33 cellular contexts compared by ENCODE assay signal in the genomic region with DNA sequence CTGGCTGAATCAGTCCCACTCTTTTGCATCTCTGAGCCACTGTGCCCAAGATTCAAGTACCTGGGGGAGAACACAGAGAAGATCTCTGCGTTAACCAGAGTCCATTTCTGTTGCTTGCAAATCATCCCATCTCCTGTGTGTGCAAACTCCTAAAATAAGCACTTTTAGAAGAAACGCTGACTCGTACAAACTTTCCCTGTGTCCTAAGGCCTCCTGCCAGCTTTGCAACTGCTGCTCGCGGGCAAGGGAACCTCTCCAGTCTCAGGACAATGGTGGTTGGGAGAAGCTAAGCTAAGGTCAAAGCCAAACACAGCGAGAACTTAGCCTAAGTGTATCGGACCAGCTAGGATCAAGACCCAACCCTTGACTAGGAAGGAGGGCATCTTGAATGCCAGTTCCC. TPM values are rescaled to one million over a fixed set of nuclear protein-coding genes. Genes with fewer than 3 reads are reported as not detected.
"Had no signal": no experiment of that assay in that cellular context is flagged by ENCODE, and none has a peak within 500 bp of the region (broad histone marks: within the 10 kb centered on the region; RNA-seq: fewer than 3 reads in every experiment).

No MANE protein-coding gene starts in this region.

- H3K9me3 Mint-ChIP-seq: activated naive CD4-positive, alpha-beta T cell treated with anti-CD3 and anti-CD28 coated beads for 36 hours; activated T-helper 1 cell treated with anti-CD3 and anti-CD28 coated beads, Interleukin-12 subunit alpha, Interleukin-12 subunit beta, Interleukin-2, Interleukin-4 antibody, amounts not matched to agents 30 ng/mL and 10 ng/mL and 1 ng/mL, durations not matched to agents 14 hours and 24 hours and 36 hours; brain; effector memory CD8-positive, alpha-beta T cell; natural killer cell treated with Interleukin-12 subunit alpha and Interleukin-12 subunit beta and Interleukin-15 and Interleukin-18, amount 100 ng/mL, for 72 hours; stimulated activated naive CD8-positive, alpha-beta T cell treated with anti-CD3 and anti-CD28 coated beads, Interleukin-15, amount 100 ng/mL, for 72 hours had no signal

- H3K27ac ChIP-seq: ascending aorta, cardiac muscle cell, left ventricle myocardium inferior, prostate gland, sigmoid colon, upper lobe of left lung had no signal

- DNase-seq: activated CD4-positive, alpha-beta T cell treated with anti-CD3 and anti-CD28 coated beads for 4 hours; activated CD4-positive, alpha-beta T cell treated with anti-CD3 and anti-CD28 coated beads, Interleukin-2, amount 50 U/mL, for 48 hours; activated CD4-positive, CD25-positive, alpha-beta regulatory T cell; activated effector memory CD4-positive, alpha-beta T cell treated with anti-CD3 and anti-CD28 coated beads, Interleukin-2, amount 50 U/mL, for 16 hours; activated naive CD4-positive, alpha-beta T cell treated with anti-CD3 and anti-CD28 coated beads for 36 hours; activated naive CD8-positive, alpha-beta T cell treated with anti-CD3 and anti-CD28 coated beads, Interleukin-2, amount 10 ng/mL, durations not matched to agents 7 days and 5 days; activated T-cell treated with anti-CD3 and anti-CD28 coated beads, Interleukin-2, amount 50 U/mL, for 1 hour; cerebellar nuclear complex; cortex of kidney; effector memory CD8-positive, alpha-beta T cell; erythroblast; foreskin melanocyte; left ventricle myocardium inferior; mucosa of descending colon; retina; sigmoid colon; small intestine; stimulated activated CD4-positive, alpha-beta T cell treated with anti-CD3 and anti-CD28 coated beads, Interleukin-4, amount 100 ng/mL, for 24 hours; stimulated activated CD8-positive, alpha-beta memory T cell treated with anti-CD3 and anti-CD28 coated beads, Interleukin-4, amount 100 ng/mL, for 48 hours; stimulated activated naive CD8-positive, alpha-beta T cell treated with anti-CD3 and anti-CD28 coated beads, Interleukin-15, amount 100 ng/mL, for 72 hours; substantia nigra; upper lobe of left lung had no signal

- H3K4me3 Mint-ChIP-seq: activated naive CD4-positive, alpha-beta T cell treated with anti-CD3 and anti-CD28 coated beads for 36 hours; activated naive CD8-positive, alpha-beta T cell treated with anti-CD3 and anti-CD28 coated beads, Interleukin-2, amount 10 ng/mL, durations not matched to agents 7 days and 5 days; activated T-helper 1 cell treated with anti-CD3 and anti-CD28 coated beads, Interleukin-12 subunit alpha, Interleukin-12 subunit beta, Interleukin-2, Interleukin-4 antibody, amounts not matched to agents 30 ng/mL and 10 ng/mL and 1 ng/mL, durations not matched to agents 14 hours and 24 hours and 36 hours; brain; effector memory CD8-positive, alpha-beta T cell; natural killer cell treated with Interleukin-12 subunit alpha and Interleukin-12 subunit beta and Interleukin-15 and Interleukin-18, amount 100 ng/mL, for 72 hours; stimulated activated memory B cell treated with anti-CD40 and anti-IgM and Interleukin-4, amounts not matched to agents 10 μg/mL and 1 μg/mL and 100 μg/mL, for 72 hours; stimulated activated naive CD8-positive, alpha-beta T cell treated with anti-CD3 and anti-CD28 coated beads, Interleukin-15, amount 100 ng/mL, for 72 hours had no signal

- H3K36me3 Mint-ChIP-seq: activated naive CD8-positive, alpha-beta T cell treated with anti-CD3 and anti-CD28 coated beads, Interleukin-2, amount 10 ng/mL, durations not matched to agents 7 days and 5 days; natural killer cell treated with Interleukin-12 subunit alpha and Interleukin-12 subunit beta and Interleukin-15 and Interleukin-18, amount 100 ng/mL, for 72 hours had no signal

- H3K27me3 Mint-ChIP-seq: brain; effector memory CD8-positive, alpha-beta T cell; stimulated activated memory B cell treated with anti-CD40 and anti-IgM and Interleukin-4, amounts not matched to agents 10 μg/mL and 1 μg/mL and 100 μg/mL, for 72 hours; stimulated activated naive CD8-positive, alpha-beta T cell treated with anti-CD3 and anti-CD28 coated beads, Interleukin-15, amount 100 ng/mL, for 72 hours had no signal

- H3K4me1 Mint-ChIP-seq: activated naive CD8-positive, alpha-beta T cell treated with anti-CD3 and anti-CD28 coated beads, Interleukin-2, amount 10 ng/mL, durations not matched to agents 7 days and 5 days; brain; stimulated activated memory B cell treated with anti-CD40 and anti-IgM and Interleukin-4, amounts not matched to agents 10 μg/mL and 1 μg/mL and 100 μg/mL, for 72 hours; stimulated activated naive CD8-positive, alpha-beta T cell treated with anti-CD3 and anti-CD28 coated beads, Interleukin-15, amount 100 ng/mL, for 72 hours had no signal

- H3K4me1 ChIP-seq: left ventricle myocardium inferior, prostate gland, sigmoid colon, upper lobe of left lung had no signal

- H3K9me3 ChIP-seq: ascending aorta, left ventricle myocardium inferior, mucosa of descending colon, prostate gland, sigmoid colon, upper lobe of left lung had no signal

- FAIRE-seq: islet of Langerhans, small intestine had no signal

- H3K36me3 ChIP-seq: cardiac muscle cell, left ventricle myocardium inferior, prostate gland, sigmoid colon, upper lobe of left lung had no signal

- H3K4me3 ChIP-seq: ascending aorta, cardiac muscle cell, left ventricle myocardium inferior, lung, mucosa of descending colon, prostate gland, sigmoid colon, upper lobe of left lung had no signal

- H3K27me3 ChIP-seq: ascending aorta, cardiac muscle cell, sigmoid colon, upper lobe of left lung had no signal

- H3K27ac Mint-ChIP-seq: activated naive CD4-positive, alpha-beta T cell treated with anti-CD3 and anti-CD28 coated beads for 36 hours; activated naive CD8-positive, alpha-beta T cell treated with anti-CD3 and anti-CD28 coated beads, Interleukin-2, amount 10 ng/mL, durations not matched to agents 7 days and 5 days; activated T-helper 1 cell treated with anti-CD3 and anti-CD28 coated beads, Interleukin-12 subunit alpha, Interleukin-12 subunit beta, Interleukin-2, Interleukin-4 antibody, amounts not matched to agents 30 ng/mL and 10 ng/mL and 1 ng/mL, durations not matched to agents 14 hours and 24 hours and 36 hours; brain; effector memory CD8-positive, alpha-beta T cell; natural killer cell treated with Interleukin-12 subunit alpha and Interleukin-12 subunit beta and Interleukin-15 and Interleukin-18, amount 100 ng/mL, for 72 hours; stimulated activated memory B cell treated with anti-CD40 and anti-IgM and Interleukin-4, amounts not matched to agents 10 μg/mL and 1 μg/mL and 100 μg/mL, for 72 hours had no signal

RNA-seq across cellular contexts. Expression of gene MPV17L, which starts 56.9 kb away (rescaled TPM):
- total RNA-seq: activated naive CD4-positive, alpha-beta T cell treated with anti-CD3 and anti-CD28 coated beads for 36 hours; activated naive CD8-positive, alpha-beta T cell treated with anti-CD3 and anti-CD28 coated beads, Interleukin-2, amount 10 ng/mL, durations not matched to agents 7 days and 5 days; myocyte; T-helper 1 cell treated with Interleukin-12 subunit alpha and Interleukin-12 subunit beta and Interleukin-4 antibody, amounts not matched to agents 30 ng/mL and 1 ng/mL, for 36 hours had no signal
